30 cellular contexts compared by ENCODE assay signal in genomic region chr17:61587807-61588660, GRCh38. TPM values are rescaled to one million over a fixed set of nuclear protein-coding genes. Genes with fewer than 3 reads are reported as not detected.
"Had no signal": no experiment of that assay in that cellular context is flagged by ENCODE, and none has a peak within 500 bp of the region (broad histone marks: within the 10 kb centered on the region; RNA-seq: fewer than 3 reads in every experiment).

No MANE protein-coding gene starts in this region.

- H3K27me3 ChIP-seq: sigmoid colon, upper lobe of left lung had no signal

- H3K4me3 ChIP-seq: gastrocnemius medialis, prostate gland, sigmoid colon, upper lobe of left lung had no signal

- DNase-seq: activated CD4-positive, alpha-beta T cell treated with anti-CD3 and anti-CD28 coated beads, Interleukin-2, amount 10 ng/mL, durations not matched to agents 7 days and 5 days; activated CD4-positive, CD25-positive, alpha-beta regulatory T cell treated with anti-CD3 and anti-CD28 coated beads, Interleukin-2, amount 50 U/mL, for 72 hours; activated CD8-positive, alpha-beta T cell treated with anti-CD3 and anti-CD28 coated beads for 36 hours; activated gamma-delta T cell treated with Interleukin-2 at 50 U/mL for 16 hours; activated naive CD4-positive, alpha-beta T cell treated with anti-CD3 and anti-CD28 coated beads, Interleukin-2, amount 50 U/mL, for 16 hours; activated T-cell treated with anti-CD3 and anti-CD28 coated beads, Interleukin-2, amount 50 U/mL, for 4 hours; amygdala; caudate nucleus; cortex of kidney; effector memory CD8-positive, alpha-beta T cell; erythroblast; gastrocnemius medialis; head of caudate nucleus; hippocampal formation; immature natural killer cell; kidney; left colon; mammary epithelial cell; retina; sigmoid colon; small intestine; stimulated activated CD4-positive, alpha-beta T cell treated with anti-CD3 and anti-CD28 coated beads, Interleukin-4, amount 100 ng/mL, for 24 hours; substantia nigra; upper lobe of left lung had no signal

- H3K36me3 ChIP-seq: gastrocnemius medialis, prostate gland, sigmoid colon, upper lobe of left lung had no signal

- H3K4me1 ChIP-seq: gastrocnemius medialis, prostate gland, sigmoid colon, upper lobe of left lung had no signal

- FAIRE-seq: kidney, small intestine had no signal

- ATAC-seq: activated CD8-positive, alpha-beta T cell treated with anti-CD3 and anti-CD28 coated beads for 36 hours; activated T-cell treated with anti-CD3 and anti-CD28 coated beads, Interleukin-2, amount 50 U/mL, for 4 hours; activated T-helper 17 cell treated with anti-CD3 and anti-CD28 coated beads, Interleukin-2, amount 50 U/mL, for 72 hours; effector memory CD8-positive, alpha-beta T cell; gastrocnemius medialis; left colon; stimulated activated effector memory CD8-positive, alpha-beta T cell treated with anti-CD3 and anti-CD28 coated beads, Interleukin-12 subunit alpha, Interleukin-12 subunit beta, amount 100 ng/mL, for 72 hours had no signal

- H3K27ac ChIP-seq: gastrocnemius medialis, prostate gland, sigmoid colon, upper lobe of left lung had no signal

- H3K9me3 ChIP-seq: gastrocnemius medialis, prostate gland, sigmoid colon, upper lobe of left lung had no signal

RNA-seq across cellular contexts. Expression of gene NACA2, which starts 3.0 kb away (rescaled TPM):
- total RNA-seq: activated CD8-positive, alpha-beta T cell treated with anti-CD3 and anti-CD28 coated beads for 36 hours; activated T-cell treated with anti-CD3 and anti-CD28 coated beads, Interleukin-2, amount 50 U/mL, for 4 hours; activated T-helper 17 cell treated with anti-CD3 and anti-CD28 coated beads, Interleukin-2, amount 50 U/mL, for 72 hours; chondrocyte; gastrocnemius medialis; kidney; left colon; liver; mammary epithelial cell; mucosa of gallbladder; sigmoid colon; upper lobe of left lung had no signal
- polyA plus RNA-seq: immature natural killer cell, mammary epithelial cell, sigmoid colon, small intestine had no signal
